In genomic region chr15:29045717-29046116, GRCh38 we compare ENCODE assay signal across 10 cellular contexts.
DNase-seq lines count a peak whose midpoint lies in the region; ATAC-seq and TF ChIP-seq lines count a peak whose summit lies in the region.
"Had no signal": no experiment of that assay in that cellular context is flagged by ENCODE, and none has a peak within 500 bp of the region (broad histone marks: within the 10 kb centered on the region; RNA-seq: fewer than 3 reads in every experiment).

No MANE protein-coding gene starts in this region.

- H3K27ac ChIP-seq in RWPE2 (ENCODE audit: poor library complexity, severe bottlenecking) (no peak overlapping the region), cingulate gyrus (ENCODE audit: low read depth, low read length) (peak overlapping the region; percentile 93)
- H3K27ac ChIP-seq: 22Rv1 had no signal

- ATAC-seq in RWPE2 (ENCODE audit: low read depth) (peak; percentile 73), HG03196 (IDR thresholded peaks at IDR 0.05; ENCODE audit: unreplicated experiment) (no peak), HG03280 (IDR thresholded peaks at IDR 0.05; ENCODE audit: unreplicated experiment) (no peak)

- DNase-seq in DMS 273 (lab: John Stamatoyannopoulos, UW; ENCODE audit: unreplicated experiment): peak; percentile 25
- DNase-seq in DMS 273 treated with DMSO at 0.1 percent for 48 hours (lab: John Stamatoyannopoulos, UW): no peak
- no peak for DNase-seq in RWPE2 (ENCODE audit: low spot score)
- DNase-seq in skeletal muscle cell (ENCODE audit: low read depth): peak; percentile 62
- no peak for DNase-seq in DMS79 (lab: John Stamatoyannopoulos, UW)
- DNase-seq: H7 had no signal

- no peak for TF ChIP-seq CTCF in RWPE2 (IDR thresholded peaks at IDR 0.05; ENCODE audit: poor library complexity, severe bottlenecking)

- H3K4me3 ChIP-seq in RWPE2 (ENCODE audit: severe bottlenecking) (no peak overlapping the region), skeletal muscle cell (ENCODE audit: low read depth, low read length) (no peak overlapping the region)

- no peaks in the 10 kb centered on the region for H3K4me1 ChIP-seq in RWPE2 (ENCODE audit: insufficient read depth, poor library complexity, severe bottlenecking)

- H3K9me3 ChIP-seq in RWPE2 (ENCODE audit: severe bottlenecking): no peaks in the 10 kb centered on the region

- no peaks in the 10 kb centered on the region for H3K27me3 ChIP-seq in RWPE2 (ENCODE audit: insufficient read depth, poor library complexity, severe bottlenecking)

- H3K36me3 ChIP-seq in RWPE2 (ENCODE audit: low read depth): no peaks in the 10 kb centered on the region

Comparison
In these comparisons a context has a peak if more than half of its experiments do, and no peak if none do; other contexts are left out.
1. DNase-seq: peak in DMS 273 (single experiment) and skeletal muscle cell (single experiment); none in DMS 273 treated with DMSO at 0.1 percent for 48 hours (single experiment), RWPE2 (single experiment) and DMS79 (single experiment).